1 cellular context compared by ENCODE assay signal in the genomic region with DNA sequence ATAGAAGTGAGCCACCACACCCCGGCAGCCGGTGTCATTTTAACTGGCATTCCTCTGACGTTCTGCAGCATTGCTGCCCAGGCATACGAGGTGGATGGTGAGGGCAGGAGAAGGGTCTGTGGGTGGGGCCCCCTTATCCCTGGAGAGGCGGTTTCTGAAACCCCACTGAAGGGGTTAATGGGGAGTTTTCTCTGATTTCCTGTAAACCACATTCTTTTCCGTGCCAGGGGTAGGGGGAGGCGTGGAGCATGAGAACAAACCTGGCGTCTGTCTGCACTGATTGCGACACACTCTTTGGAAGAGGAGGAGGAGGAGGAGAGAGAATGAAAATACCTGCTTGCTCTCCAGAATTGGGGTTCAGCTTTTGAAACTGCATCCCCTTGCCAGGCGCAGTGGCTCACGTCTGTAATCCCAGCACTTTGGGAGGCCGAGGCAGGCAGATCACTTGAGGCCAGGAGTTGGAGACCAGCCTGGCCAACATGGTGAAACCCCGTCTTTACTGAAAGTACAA.
TF ChIP-seq lines count a peak whose summit lies in the region.

No MANE protein-coding gene starts in this region.

TF ChIP-seq in K562, 482 proteins besides CTCF, POLR2A, EP300 and RAD21:
- TF ChIP-seq SAFB (IDR thresholded peaks at IDR 0.05; ENCODE audit: borderline replicate concordance, low read depth, low read length) (no peak), CEBPB (tag; IDR thresholded peaks at IDR 0.05) (peak; percentile 94), CEBPG (CRISPR knock-in tag; IDR thresholded peaks at IDR 0.05) (peak; percentile 79), CEBPG (tag; conservative IDR thresholded peaks at IDR 0.05 in 1 of 2, IDR thresholded peaks at IDR 0.05 in 1 of 2) (peak; percentile 43 to 84; a peak in 3 of 4 replicates)
- TF ChIP-seq, protein P1, sequence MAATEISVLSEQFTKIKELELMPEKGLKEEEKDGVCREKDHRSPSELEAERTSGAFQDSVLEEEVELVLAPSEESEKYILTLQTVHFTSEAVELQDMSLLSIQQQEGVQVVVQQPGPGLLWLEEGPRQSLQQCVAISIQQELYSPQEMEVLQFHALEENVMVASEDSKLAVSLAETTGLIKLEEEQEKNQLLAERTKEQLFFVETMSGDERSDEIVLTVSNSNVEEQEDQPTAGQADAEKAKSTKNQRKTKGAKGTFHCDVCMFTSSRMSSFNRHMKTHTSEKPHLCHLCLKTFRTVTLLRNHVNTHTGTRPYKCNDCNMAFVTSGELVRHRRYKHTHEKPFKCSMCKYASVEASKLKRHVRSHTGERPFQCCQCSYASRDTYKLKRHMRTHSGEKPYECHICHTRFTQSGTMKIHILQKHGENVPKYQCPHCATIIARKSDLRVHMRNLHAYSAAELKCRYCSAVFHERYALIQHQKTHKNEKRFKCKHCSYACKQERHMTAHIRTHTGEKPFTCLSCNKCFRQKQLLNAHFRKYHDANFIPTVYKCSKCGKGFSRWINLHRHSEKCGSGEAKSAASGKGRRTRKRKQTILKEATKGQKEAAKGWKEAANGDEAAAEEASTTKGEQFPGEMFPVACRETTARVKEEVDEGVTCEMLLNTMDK (IDR thresholded peaks at IDR 0.05; ENCODE audit: borderline replicate concordance, insufficient read depth, low read depth, low read length, poor library complexity, severe bottlenecking), result no peak
